In genomic region chrX:19535481-19535880, GRCh38 we compare ENCODE assay signal across 8 cellular contexts. TPM values are rescaled to one million over a fixed set of nuclear protein-coding genes. Genes with fewer than 3 reads are reported as not detected.
A peak's percentile ranks its signal among the peaks of the same experiment; 100 is the strongest.
DNase-seq lines count a peak whose midpoint lies in the region; ATAC-seq and TF ChIP-seq lines count a peak whose summit lies in the region.
"Had no signal": no experiment of that assay in that cellular context is flagged by ENCODE, and none has a peak within 500 bp of the region (broad histone marks: within the 10 kb centered on the region; RNA-seq: fewer than 3 reads in every experiment).

No MANE protein-coding gene starts in this region.

- H3K4me1 Mint-ChIP-seq in nephron progenitor cell = no peaks in the 10 kb centered on the region
- H3K4me1 Mint-ChIP-seq in activated CD4-positive, alpha-beta T cell treated with anti-CD3 and anti-CD28 coated beads for 36 hours = no peaks in the 10 kb centered on the region

- dilution Hi-C loops in mammary epithelial cell (cut with HindIII; ENCODE audit: low sequenced_read_pairs) = no loop called here

- H3K9me3 Mint-ChIP-seq in nephron progenitor cell = peaks cover 56% of the 10 kb centered on the region
- no peaks in the 10 kb centered on the region for H3K9me3 Mint-ChIP-seq in activated CD4-positive, alpha-beta T cell treated with anti-CD3 and anti-CD28 coated beads for 36 hours (ENCODE audit: low read depth)
- H3K9me3 Mint-ChIP-seq: activated T-cell treated with anti-CD3 and anti-CD28 coated beads, Interleukin-2, amount 50 U/mL, for 4 hours had no signal

- H3K4me3 ChIP-seq in Loucy (ENCODE audit: low read length, poor library complexity, severe bottlenecking) (no peak overlapping the region), mammary epithelial cell (replicated peaks in 1 of 3; ENCODE audit: insufficient read depth in 1 of 3, low read depth in 2 of 3, low read length in 3 of 3) (no peak overlapping the region)

- 60% methylated on average over 2 of the region's 2 CpGs for WGBS in mammary epithelial cell (ENCODE audit: low coverage, missing lambda C conversion rate)

- no peak for ATAC-seq in GM18505 (IDR thresholded peaks at IDR 0.05; ENCODE audit: unreplicated experiment)
- ATAC-seq in activated CD4-positive, alpha-beta T cell treated with anti-CD3 and anti-CD28 coated beads for 36 hours = no peak
- ATAC-seq: activated T-cell treated with anti-CD3 and anti-CD28 coated beads, Interleukin-2, amount 50 U/mL, for 4 hours had no signal

- H3K4me2 ChIP-seq in Loucy (ENCODE audit: low read depth, low read length, poor library complexity, severe bottlenecking) (no peak overlapping the region), mammary epithelial cell (ENCODE audit: insufficient read depth, low read depth, low read length) (no peak overlapping the region)

- peaks cover 9% of the 10 kb centered on the region for H3K27me3 Mint-ChIP-seq in nephron progenitor cell (ENCODE audit: low read depth, poor library complexity)
- no peaks in the 10 kb centered on the region for H3K27me3 Mint-ChIP-seq in activated CD4-positive, alpha-beta T cell treated with anti-CD3 and anti-CD28 coated beads for 36 hours

- H3K27me3 ChIP-seq in Loucy (ENCODE audit: insufficient read depth, low read length, poor library complexity, severe bottlenecking) (no peaks in the 10 kb centered on the region), mammary epithelial cell (ENCODE audit: insufficient read depth, low read length) (no peaks in the 10 kb centered on the region)

- no peaks in the 10 kb centered on the region for H3K4me1 ChIP-seq in Loucy (ENCODE audit: insufficient read depth, low read length, poor library complexity, severe bottlenecking)
- no peaks in the 10 kb centered on the region for H3K4me1 ChIP-seq in mammary epithelial cell (ENCODE audit: insufficient read depth, low read length)

- no peak overlapping the region for H3K4me3 Mint-ChIP-seq in nephron progenitor cell
- H3K4me3 Mint-ChIP-seq in activated CD4-positive, alpha-beta T cell treated with anti-CD3 and anti-CD28 coated beads for 36 hours = no peak overlapping the region
- H3K4me3 Mint-ChIP-seq: activated T-cell treated with anti-CD3 and anti-CD28 coated beads, Interleukin-2, amount 50 U/mL, for 4 hours had no signal

- intact Hi-C loops in mammary epithelial cell (cut with micrococcal nuclease) = loop anchor here (1.0 kb wide), 1 partner anchor 163 kb away; no protein-coding TSS in a partner anchor
- intact Hi-C loops in activated CD4-positive, alpha-beta T cell treated with anti-CD3 and anti-CD28 coated beads for 36 hours (cut with DNase I, micrococcal nuclease) = loop anchor here in 1 of 2 experiments (2.0 kb wide), 1 partner anchor 163 kb away; no protein-coding TSS in a partner anchor

- TSS peak; percentile 81 for BruUV-seq in mammary epithelial cell (replicated peaks; lab: Mats Ljungman, UMichigan)

- no peak overlapping the region for H3K27ac ChIP-seq in mammary epithelial cell (ENCODE audit: insufficient read depth, low read depth, low read length)

- H3K79me2 ChIP-seq in Loucy (ENCODE audit: insufficient read depth, low read length) (no peaks in the 10 kb centered on the region), mammary epithelial cell (ENCODE audit: insufficient read depth, low read length) (no peaks in the 10 kb centered on the region)

- H3K9ac ChIP-seq in Loucy (ENCODE audit: low read depth, low read length, poor library complexity, severe bottlenecking) = no peak overlapping the region
- H3K9ac ChIP-seq in mammary epithelial cell (ENCODE audit: insufficient read depth, low read length) = no peak overlapping the region

- H3K36me3 ChIP-seq in Loucy (ENCODE audit: insufficient read depth, low read length) = no peaks in the 10 kb centered on the region; the same call in 1 of the 2 replicates
- peaks cover 2% of the 10 kb centered on the region for H3K36me3 ChIP-seq in mammary epithelial cell (ENCODE audit: insufficient read depth, low read length)

- DNase-seq in EH (ENCODE audit: low read depth) = peak; percentile 27
- no peak for DNase-seq in mammary epithelial cell
- DNase-seq in nephron progenitor cell = no peak
- no peak for DNase-seq in activated CD4-positive, alpha-beta T cell treated with anti-CD3 and anti-CD28 coated beads for 36 hours
- DNase-seq in cerebellar cortex (ENCODE audit: low spot score) = no peak
- DNase-seq: activated T-cell treated with anti-CD3 and anti-CD28 coated beads, Interleukin-2, amount 50 U/mL, for 4 hours had no signal

- no peak overlapping the region for H3K27ac Mint-ChIP-seq in nephron progenitor cell
- H3K27ac Mint-ChIP-seq in activated CD4-positive, alpha-beta T cell treated with anti-CD3 and anti-CD28 coated beads for 36 hours = no peak overlapping the region

- no peak overlapping the region for H2AFZ ChIP-seq in Loucy (ENCODE audit: low read length)
- no peak overlapping the region for H2AFZ ChIP-seq in mammary epithelial cell (ENCODE audit: low read depth, low read length)

- POLR2A ChIA-PET in activated CD4-positive, alpha-beta T cell treated with anti-CD3 and anti-CD28 coated beads for 36 hours (lab: Charles Lee) = interaction anchor here (0.6 kb wide), 2 partner anchors 12 to 146 kb away, joined by 3 to 7 read pairs; no protein-coding TSS in a partner anchor

- no peak for TF ChIP-seq POLR2A in GM18505 (IDR thresholded peaks at IDR 0.05; ENCODE audit: borderline replicate concordance, extremely low read depth, insufficient read depth, insufficient read length)

- CTCF ChIA-PET in mammary epithelial cell (lab: Charles Lee; ENCODE audit: low non-redundant PET) = interaction anchor here (0.6 to 0.7 kb wide), 2 partner anchors 8 to 82 kb away, joined by 3 to 4 read pairs; no protein-coding TSS in a partner anchor
- CTCF ChIA-PET in activated CD4-positive, alpha-beta T cell treated with anti-CD3 and anti-CD28 coated beads for 36 hours (lab: Charles Lee) = interaction anchor here (0.7 to 1.1 kb wide), 4 partner anchors 10 to 166 kb away, joined by 3 to 6 read pairs (median 4); no protein-coding TSS in a partner anchor

- no peaks in the 10 kb centered on the region for H3K9me2 ChIP-seq in Loucy (replicated peaks; ENCODE audit: low read depth, low read length)

- H3F3A ChIP-seq in Loucy (ENCODE audit: low read depth) = no peaks in the 10 kb centered on the region

- H4K20me1 ChIP-seq in Loucy (ENCODE audit: insufficient read depth, low read length, poor library complexity, severe bottlenecking) = no peaks in the 10 kb centered on the region
- H4K20me1 ChIP-seq in mammary epithelial cell (ENCODE audit: insufficient read depth, low read length) = no peaks in the 10 kb centered on the region

- H3K36me3 Mint-ChIP-seq in nephron progenitor cell (ENCODE audit: low read depth) = peaks cover 6% of the 10 kb centered on the region
- H3K36me3 Mint-ChIP-seq in activated CD4-positive, alpha-beta T cell treated with anti-CD3 and anti-CD28 coated beads for 36 hours (ENCODE audit: low read depth) = peaks cover 4% of the 10 kb centered on the region

- no peaks in the 10 kb centered on the region for H3K9me3 ChIP-seq in Loucy (ENCODE audit: insufficient read depth, low read depth, low read length)
- no peaks in the 10 kb centered on the region for H3K9me3 ChIP-seq in mammary epithelial cell (replicated peaks; ENCODE audit: insufficient read depth, low read length)

- in situ Hi-C loops in mammary epithelial cell (cut with MboI; ENCODE audit: low sequenced_read_pairs in 2 of 2) = loop anchor here in 1 of 2 donors (25.0 kb wide), 1 partner anchor 173 kb away; no protein-coding TSS in a partner anchor

- TF ChIP-seq CTCF in Loucy (conservative IDR thresholded peaks at IDR 0.05; ENCODE audit: low read length) (peak; percentile 47; the same call in 1 of the 2 replicates), mammary epithelial cell (conservative IDR thresholded peaks at IDR 0.05 in 1 of 2, IDR thresholded peaks at IDR 0.05 in 1 of 2; ENCODE audit: extremely low read depth in 1 of 2, insufficient read depth in 1 of 2, low read depth in 1 of 2, low read length in 2 of 2) (peak; percentile 13 to 40), nephron progenitor cell (IDR thresholded peaks at IDR 0.05) (peak; percentile 33)

RNA-seq across cellular contexts. Expression of gene MAP3K15, which starts 20.2 kb away (rescaled TPM):
- total RNA-seq in mammary epithelial cell = under 1 TPM in 1 of 2 donors, not detected in 1; under 0.01 TPM
- polyA plus RNA-seq in mammary epithelial cell = 0.05 TPM
- not detected for polyA minus RNA-seq in mammary epithelial cell
- total RNA-seq in activated CD4-positive, alpha-beta T cell treated with anti-CD3 and anti-CD28 coated beads for 36 hours = 1 to 10 TPM; 1.0 to 1.2 TPM
